19 cellular contexts compared by ENCODE assay signal in genomic region chr12:108117902-108118301, GRCh38. TPM values are rescaled to one million over a fixed set of nuclear protein-coding genes. Genes with fewer than 3 reads are reported as not detected.
DNase-seq lines count a peak whose midpoint lies in the region; ATAC-seq and TF ChIP-seq lines count a peak whose summit lies in the region.
"Had no signal": no experiment of that assay in that cellular context is flagged by ENCODE, and none has a peak within 500 bp of the region (broad histone marks: within the 10 kb centered on the region; RNA-seq: fewer than 3 reads in every experiment).

No MANE protein-coding gene starts in this region.

- H3K4me3 ChIP-seq in gastroesophageal sphincter, result no peak overlapping the region
- H3K4me3 ChIP-seq in neural progenitor cell, result no peak overlapping the region
- H3K4me3 ChIP-seq: A549, BLaER1, GM23248, HAP-1 had no signal

- H3K27me3 ChIP-seq in gastroesophageal sphincter, result no peaks in the 10 kb centered on the region
- no peaks in the 10 kb centered on the region for H3K27me3 ChIP-seq in neural progenitor cell
- H3K27me3 ChIP-seq: BLaER1 had no signal

- no peak overlapping the region for H3K4me3 Mint-ChIP-seq in activated B cell treated with CpG ODN at 0.5 μM for 24 hours
- no peak overlapping the region for H3K4me3 Mint-ChIP-seq in neural progenitor cell
- H3K4me3 Mint-ChIP-seq: CD14-positive monocyte; CD4-positive, alpha-beta memory T cell had no signal

- no peak for TF ChIP-seq POLR2A in gastroesophageal sphincter (IDR thresholded peaks at IDR 0.05)

- POLR2A ChIA-PET in activated B cell treated with CpG ODN at 0.5 μM for 24 hours (lab: Charles Lee), result no interaction called here

- H3K9me3 ChIP-seq in gastroesophageal sphincter (peaks cover 0 to 5% (median 0%) of the 10 kb centered on the region in 3 donors), neural progenitor cell (ENCODE audit: low read depth) (no peaks in the 10 kb centered on the region)
- H3K9me3 ChIP-seq: A549, BLaER1, HAP-1 had no signal

- no peaks in the 10 kb centered on the region for H3K36me3 ChIP-seq in gastroesophageal sphincter
- H3K36me3 ChIP-seq in neural progenitor cell, result no peaks in the 10 kb centered on the region
- H3K36me3 ChIP-seq: BLaER1, HAP-1 had no signal

- H3K9me3 Mint-ChIP-seq in activated B cell treated with CpG ODN at 0.5 μM for 24 hours, result peaks cover 2% of the 10 kb centered on the region
- H3K9me3 Mint-ChIP-seq in neural progenitor cell, result no peaks in the 10 kb centered on the region

- intact Hi-C loops in activated B cell treated with CpG ODN at 0.5 μM for 24 hours (cut with micrococcal nuclease), result loop anchor here (5.0 kb wide), 2 partner anchors 74 to 394 kb away; no protein-coding TSS in a partner anchor

- no peak overlapping the region for H3K9ac ChIP-seq in neural progenitor cell
- H3K9ac ChIP-seq: BLaER1, GM23248 had no signal

- TF ChIP-seq EP300 in gastroesophageal sphincter (IDR thresholded peaks at IDR 0.05), result no peak

- peak overlapping the region in 3 of 4 donors; percentile 86 to 89 (median 89) for H3K27ac ChIP-seq in gastroesophageal sphincter
- no peak overlapping the region for H3K27ac ChIP-seq in neural progenitor cell
- H3K27ac ChIP-seq: A549, BLaER1, GM23248, HL-60 had no signal

- CTCF ChIA-PET in activated B cell treated with CpG ODN at 0.5 μM for 24 hours (lab: Charles Lee), result no interaction called here

- H3K4me1 Mint-ChIP-seq in activated B cell treated with CpG ODN at 0.5 μM for 24 hours (peaks cover 64% of the 10 kb centered on the region), neural progenitor cell (peaks cover 52% of the 10 kb centered on the region)

- H3K4me1 ChIP-seq in gastroesophageal sphincter (peaks cover 0 to 64% (median 13%) of the 10 kb centered on the region in 3 donors), neural progenitor cell (peaks cover 10% of the 10 kb centered on the region)
- H3K4me1 ChIP-seq: A549, BLaER1, HAP-1 had no signal

- H3K27ac Mint-ChIP-seq in activated B cell treated with CpG ODN at 0.5 μM for 24 hours (peak overlapping the region; percentile 3), neural progenitor cell (peak overlapping the region; percentile 18)
- H3K27ac Mint-ChIP-seq: CD14-positive monocyte; CD4-positive, alpha-beta memory T cell had no signal

- H3K27me3 Mint-ChIP-seq in activated B cell treated with CpG ODN at 0.5 μM for 24 hours (no peaks in the 10 kb centered on the region), neural progenitor cell (ENCODE audit: insufficient read depth, low read depth) (peaks cover 6% of the 10 kb centered on the region)

- H4K20me1 ChIP-seq in neural progenitor cell (ENCODE audit: low read depth), result no peaks in the 10 kb centered on the region
- H4K20me1 ChIP-seq: BLaER1 had no signal

- H3K36me3 Mint-ChIP-seq in activated B cell treated with CpG ODN at 0.5 μM for 24 hours (ENCODE audit: low read depth) (no peaks in the 10 kb centered on the region), neural progenitor cell (peaks cover 1% of the 10 kb centered on the region)
- H3K36me3 Mint-ChIP-seq: CD14-positive monocyte; CD4-positive, alpha-beta memory T cell had no signal

- H2AFZ ChIP-seq in neural progenitor cell (replicated peaks), result no peak overlapping the region
- H2AFZ ChIP-seq: GM23248 had no signal

- no peaks in the 10 kb centered on the region for H3K79me2 ChIP-seq in neural progenitor cell (ENCODE audit: low read depth)

- peaks cover 8% of the 10 kb centered on the region for H3F3A ChIP-seq in neural progenitor cell (ENCODE audit: low read depth)

- H3K4me2 ChIP-seq in neural progenitor cell, result no peak overlapping the region
- H3K4me2 ChIP-seq: A549, BLaER1 had no signal

- TF ChIP-seq CTCF in activated B cell treated with CpG ODN at 0.5 μM for 24 hours (IDR thresholded peaks at IDR 0.05), result no peak
- TF ChIP-seq CTCF in gastroesophageal sphincter (IDR thresholded peaks at IDR 0.05), result no peak
- TF ChIP-seq CTCF in neural progenitor cell (IDR thresholded peaks at IDR 0.05), result no peak

- ATAC-seq in activated B cell treated with CpG ODN at 0.5 μM for 24 hours (ENCODE audit: low read depth) (no peak), gastroesophageal sphincter (no peak), GM21786 (IDR thresholded peaks at IDR 0.05; ENCODE audit: unreplicated experiment) (no peak)
- ATAC-seq: A549 had no signal

- DNase-seq in activated B cell treated with CpG ODN at 0.5 μM for 24 hours (no peak), neural progenitor cell (ENCODE audit: low spot score) (no peak), LoVo (ENCODE audit: low spot score) (no peak), Kasumi-1 (lab: John Stamatoyannopoulos, UW) (no peak)
- no peak for DNase-seq in activated CD8-positive, alpha-beta memory T cell treated with anti-CD3 and anti-CD28 coated beads, Interleukin-2, amount 50 U/mL, for 48 hours
- DNase-seq: AML-193; Calu3; CD4-positive, alpha-beta memory T cell; DMS79 treated with DMSO at 0.1 percent for 48 hours; GF-D8; GM23248 had no signal

RNA-seq across cellular contexts. Expression of gene WSCD2, which starts 11.2 kb away (rescaled TPM):
- total RNA-seq in activated B cell treated with CpG ODN at 0.5 μM for 24 hours (1.4 and 1.9 TPM in 2 replicates), gastroesophageal sphincter (10 to 100 TPM in 3 of 4 donors, 1 to 10 TPM in 1; 5.0 to 86.1 (median 31.6) TPM), neural progenitor cell (ENCODE audit: low replicate concordance) (3.0 and 6.6 TPM in 2 replicates)
- total RNA-seq: Calu3; CD4-positive, alpha-beta memory T cell; GM23248; HT1080 had no signal
